Comparison of ENCODE assay signal across 16 cellular contexts in the genomic region with DNA sequence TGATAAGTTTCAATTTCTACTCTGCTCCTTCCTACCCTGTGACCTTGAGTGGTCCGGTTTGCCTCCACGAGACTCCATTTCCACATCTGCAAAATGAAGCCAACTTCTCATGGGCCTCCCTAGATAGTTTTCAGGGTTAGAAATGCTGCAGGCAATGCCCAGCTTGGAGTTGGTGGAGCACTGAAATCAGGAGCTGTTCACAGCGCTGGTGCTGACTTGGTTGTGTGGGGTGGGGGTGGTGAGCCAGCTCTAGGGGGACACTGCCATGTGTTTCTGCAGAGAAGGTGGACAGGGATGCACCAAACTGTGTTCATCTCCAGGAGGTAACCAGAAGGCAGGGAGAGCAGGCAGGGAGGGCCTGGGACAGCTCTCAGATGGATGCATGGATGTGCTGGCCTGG. TPM values are rescaled to one million over a fixed set of nuclear protein-coding genes. Genes with fewer than 3 reads are reported as not detected.
"Had no signal": no experiment of that assay in that cellular context is flagged by ENCODE, and none has a peak within 500 bp of the region (broad histone marks: within the 10 kb centered on the region; RNA-seq: fewer than 3 reads in every experiment).

No MANE protein-coding gene starts in this region.

- H3K9me3 ChIP-seq: ascending aorta, left lung, pancreas, thyroid gland had no signal

- H3K27me3 ChIP-seq: ascending aorta, dorsolateral prefrontal cortex, left lung, pancreas, thyroid gland had no signal

- H3K27ac ChIP-seq: ascending aorta, dorsolateral prefrontal cortex, left lung, pancreas, skin epidermis, thyroid gland had no signal

- DNase-seq: activated CD4-positive, alpha-beta T cell treated with anti-CD3 and anti-CD28 coated beads for 1 hour; activated CD4-positive, alpha-beta T cell treated with anti-CD3 and anti-CD28 coated beads, Interleukin-2, amount 50 U/mL, for 48 hours; activated naive CD8-positive, alpha-beta T cell treated with anti-CD3 and anti-CD28 coated beads, Interleukin-2, amount 50 U/mL, for 24 hours; activated T-cell treated with anti-CD3 and anti-CD28 coated beads, Interleukin-2, amount 50 U/mL, for 48 hours; dorsolateral prefrontal cortex; islet precursor cell; left lung; pancreas; SW 1271; thyroid gland had no signal

- H3K4me1 ChIP-seq: left lung, thyroid gland had no signal

- ATAC-seq: activated naive CD8-positive, alpha-beta T cell treated with anti-CD3 and anti-CD28 coated beads, Interleukin-2, amount 50 U/mL, for 24 hours; esophagus mucosa; left lung had no signal

- FAIRE-seq: endometrium, pancreas had no signal

- H3K36me3 ChIP-seq: left lung, pancreas, thyroid gland had no signal

- H3K4me3 ChIP-seq: ascending aorta, dorsolateral prefrontal cortex, left lung, pancreas, skin epidermis, thyroid gland had no signal

RNA-seq across cellular contexts. Expression of gene SGSM1, which starts 37.0 kb away (rescaled TPM):
- total RNA-seq: fibroblast of villous mesenchyme, renal cortical epithelial cell had no signal
